ENCODE assay signal across 9 cellular contexts in the genomic region with DNA sequence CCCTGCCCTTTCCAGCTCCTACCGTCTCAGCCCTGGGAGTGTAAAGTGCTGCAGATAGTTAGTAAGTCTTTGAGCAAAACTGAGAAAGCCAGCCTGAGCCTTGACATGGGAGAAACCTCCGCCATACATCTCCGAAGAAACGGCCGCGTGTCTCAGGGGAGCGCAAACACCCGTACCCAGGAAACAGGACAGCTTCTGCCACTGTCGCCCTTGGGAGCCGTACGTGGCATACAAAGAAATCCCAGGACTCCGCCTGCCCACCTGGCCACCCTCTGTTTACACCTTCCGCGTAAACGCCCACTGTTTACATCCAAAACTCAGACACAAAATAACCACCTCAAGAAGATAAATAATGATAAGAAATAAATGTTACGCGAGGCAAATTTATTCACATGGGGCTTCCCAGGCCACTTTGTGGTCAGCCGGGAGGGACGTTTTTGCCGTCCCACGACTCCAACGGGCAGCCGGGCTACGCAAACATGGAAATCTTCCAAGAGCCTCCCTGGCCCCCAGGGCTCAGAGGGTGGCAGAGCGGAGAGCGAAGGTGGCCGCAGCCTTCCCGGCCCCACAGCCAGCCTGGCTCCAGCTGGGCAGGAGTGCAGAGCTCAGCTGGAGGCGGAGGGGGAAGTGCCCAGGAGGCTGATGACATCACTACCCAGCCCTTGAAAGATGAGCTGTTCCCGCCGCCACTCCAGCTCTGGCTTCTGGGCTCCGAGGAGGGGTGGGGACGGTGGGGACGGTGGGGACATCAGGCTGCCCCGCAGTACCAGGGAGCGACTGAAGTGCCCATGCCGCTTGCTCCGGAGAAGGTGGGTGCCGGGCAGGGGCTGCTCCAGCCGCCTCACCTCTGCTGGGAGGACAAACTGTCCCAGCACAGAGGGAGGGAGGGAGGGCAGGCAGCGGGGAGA. TPM values are rescaled to one million over a fixed set of nuclear protein-coding genes. Genes with fewer than 3 reads are reported as not detected.
A peak's percentile ranks its signal among the peaks of the same experiment; 100 is the strongest.
DNase-seq lines count a peak whose midpoint lies in the region; ATAC-seq, FAIRE-seq and TF ChIP-seq lines count a peak whose summit lies in the region.
"Had no signal": no experiment of that assay in that cellular context is flagged by ENCODE, and none has a peak within 500 bp of the region (broad histone marks: within the 10 kb centered on the region; RNA-seq: fewer than 3 reads in every experiment).

A gene (plus strand): TSS at position 689 of the 908 bp plus-strand sequence. CDS start 32,269 bp downstream, outside the sequence.

- no peaks in the 10 kb centered on the region for H3K36me3 ChIP-seq in Peyer's patch
- no peaks in the 10 kb centered on the region for H3K36me3 ChIP-seq in HepG2 (replicated peaks in 1 of 2; ENCODE audit: control insufficient read depth in 1 of 2, insufficient read depth in 2 of 2, low read length in 2 of 2)

- H3K79me2 ChIP-seq in HepG2 (ENCODE audit: insufficient read depth, low read length), result no peaks in the 10 kb centered on the region

- BruUV-seq in HepG2 (replicated peaks; lab: Mats Ljungman, UMichigan), result no TSS peak

- no peak for FAIRE-seq in HepG2 (lab: Jason Lieb, UNC)

- ATAC-seq in HepG2, result peak; percentile 90
- ATAC-seq in stimulated activated naive CD8-positive, alpha-beta T cell treated with anti-CD3 and anti-CD28 coated beads, Interleukin-15, Interleukin-2, amounts not matched to agents 100 U/mL and 50 U/mL, for 24 hours, result peak; percentile 48

- H3K4me1 ChIP-seq in Peyer's patch, result peaks cover 0 to 28% (median 0%) of the 10 kb centered on the region in 4 donors
- peaks cover 33% of the 10 kb centered on the region for H3K4me1 ChIP-seq in HepG2 (ENCODE audit: insufficient read depth, low read length)

- H3K27me3 ChIP-seq in Peyer's patch (no peaks in the 10 kb centered on the region), dorsolateral prefrontal cortex (peaks cover 0 to 6% (median 0%) of the 10 kb centered on the region in 45 donors), HepG2 (ENCODE audit: control insufficient read depth in 1 of 2, insufficient read depth in 2 of 2, low read length in 2 of 2) (peaks cover 6 to 7% of the 10 kb centered on the region in 2 experiments; a peak in 3 of 5 replicates)

- H3K4me3 ChIP-seq in Peyer's patch, result peak within 1 kb of the TSS; percentile 24 to 62 (median 44)
- H3K4me3 ChIP-seq in dorsolateral prefrontal cortex, result peak within 1 kb of the TSS; percentile 32 to 79 (median 58)
- peak within 1 kb of the TSS; percentile 1 to 42 (median 34); a peak in 5 of 6 replicates for H3K4me3 ChIP-seq in HepG2 (replicated peaks in 1 of 3; ENCODE audit: insufficient read depth in 1 of 3, low read depth in 2 of 3, low read length in 3 of 3)

- no peaks in the 10 kb centered on the region for H3K9me3 ChIP-seq in Peyer's patch
- no peaks in the 10 kb centered on the region for H3K9me3 ChIP-seq in HepG2 (ENCODE audit: low read length)

- in situ Hi-C loops in HepG2 (cut with HindIII; ENCODE audit: extremely low pct_ligation_motif_present, low pct_unique_long_range_greater_than_20kb), result no loop called here

- 30% methylated on average over 34 of the region's 41 CpGs for WGBS in HepG2 (ENCODE audit: low lambda C conversion rate)

- intact Hi-C loops in dorsolateral prefrontal cortex (cut with DNase I), result loop anchor here in 1 of 2 donors (5.0 kb wide), 3 partner anchors 57 to 102 kb away; no protein-coding TSS in a partner anchor
- intact Hi-C loops in HepG2 (cut with micrococcal nuclease; ENCODE audit: unreplicated experiment), result loop anchor here (10.0 kb wide), 1 partner anchor 60 kb away; no protein-coding TSS in a partner anchor

- peak within 1 kb of the TSS; percentile 40 to 92 (median 80) for H3K27ac ChIP-seq in Peyer's patch
- H3K27ac ChIP-seq in dorsolateral prefrontal cortex, result peak within 1 kb of the TSS in 35 of 59 donors; percentile 5 to 88 (median 69)
- H3K27ac ChIP-seq in HepG2 (ENCODE audit: extremely low read length, insufficient read depth, low read length), result no peak within 1 kb of the TSS

- H3K4me2 ChIP-seq in HepG2 (ENCODE audit: low read depth, low read length), result peak within 1 kb of the TSS; percentile 60

- POLR2A ChIA-PET in HepG2 (lab: Yijun Ruan, JAX), result no interaction called here

- TF ChIP-seq CTCF in Peyer's patch (IDR thresholded peaks at IDR 0.05) (no peak), dorsolateral prefrontal cortex (IDR thresholded peaks at IDR 0.05 in 54 of 56, conservative IDR thresholded peaks at IDR 0.05 in 2 of 56; ENCODE audit: low read depth in 1 of 56, partially characterized antibody in 56 of 56) (no peak), HepG2 (CRISPR knock-in tag; IDR thresholded peaks at IDR 0.05) (no peak)

- no peak within 1 kb of the TSS for H3K9ac ChIP-seq in HepG2 (ENCODE audit: insufficient read depth, low read depth, low read length)

- TF ChIP-seq EP300 in HepG2 (IDR thresholded peaks at IDR 0.05; ENCODE audit: low read depth in 2 of 2, low read length in 2 of 2) (no peak), HepG2 (CRISPR knock-in tag; IDR thresholded peaks at IDR 0.05; ENCODE audit: borderline replicate concordance) (no peak)

- TF ChIP-seq POLR2A in Peyer's patch (IDR thresholded peaks at IDR 0.05), result peak; percentile 90 to 95
- no peak for TF ChIP-seq POLR2A in HepG2 (IDR thresholded peaks at IDR 0.05; ENCODE audit: insufficient read depth in 1 of 2, low read depth in 2 of 2, low read length in 2 of 2)

- no peak for TF ChIP-seq RAD21 in HepG2 (CRISPR knock-in tag; IDR thresholded peaks at IDR 0.05)

- CTCF ChIA-PET in HepG2 (lab: Yijun Ruan, JAX; ENCODE audit: low intra/inter-chr PET ratio, low total read pairs), result no interaction called here

- H4K20me1 ChIP-seq in HepG2 (ENCODE audit: insufficient read depth, low read length), result no peaks in the 10 kb centered on the region

- DNase-seq in COR-L47 (lab: John Stamatoyannopoulos, UW) (peak; percentile 94), HuH-7.5 (ENCODE audit: low spot score) (peak; percentile 59), Peyer's patch (peak in 2 of 3 donors; percentile 88), dorsolateral prefrontal cortex (peak; percentile 28 to 84 (median 68)), HepG2 (ENCODE audit: low spot score) (peak; percentile 54), cortex of kidney (lab: John Stamatoyannopoulos, UW) (no peak)
- DNase-seq in stimulated activated naive CD8-positive, alpha-beta T cell treated with anti-CD3 and anti-CD28 coated beads, Interleukin-15, Interleukin-2, amounts not matched to agents 100 U/mL and 50 U/mL, for 24 hours, result no peak
- DNase-seq in activated CD8-positive, alpha-beta memory T cell treated with anti-CD3 and anti-CD28 coated beads, Interleukin-2, amount 50 U/mL, for 48 hours, result no peak

- no peak within 1 kb of the TSS for H2AFZ ChIP-seq in HepG2 (ENCODE audit: low read length)

TF ChIP-seq in HepG2, 621 proteins besides CTCF, POLR2A, EP300 and RAD21 (continues in another document):
- TF ChIP-seq, protein P1, sequence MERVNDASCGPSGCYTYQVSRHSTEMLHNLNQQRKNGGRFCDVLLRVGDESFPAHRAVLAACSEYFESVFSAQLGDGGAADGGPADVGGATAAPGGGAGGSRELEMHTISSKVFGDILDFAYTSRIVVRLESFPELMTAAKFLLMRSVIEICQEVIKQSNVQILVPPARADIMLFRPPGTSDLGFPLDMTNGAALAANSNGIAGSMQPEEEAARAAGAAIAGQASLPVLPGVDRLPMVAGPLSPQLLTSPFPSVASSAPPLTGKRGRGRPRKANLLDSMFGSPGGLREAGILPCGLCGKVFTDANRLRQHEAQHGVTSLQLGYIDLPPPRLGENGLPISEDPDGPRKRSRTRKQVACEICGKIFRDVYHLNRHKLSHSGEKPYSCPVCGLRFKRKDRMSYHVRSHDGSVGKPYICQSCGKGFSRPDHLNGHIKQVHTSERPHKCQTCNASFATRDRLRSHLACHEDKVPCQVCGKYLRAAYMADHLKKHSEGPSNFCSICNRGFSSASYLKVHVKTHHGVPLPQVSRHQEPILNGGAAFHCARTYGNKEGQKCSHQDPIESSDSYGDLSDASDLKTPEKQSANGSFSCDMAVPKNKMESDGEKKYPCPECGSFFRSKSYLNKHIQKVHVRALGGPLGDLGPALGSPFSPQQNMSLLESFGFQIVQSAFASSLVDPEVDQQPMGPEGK (CRISPR knock-in tag; IDR thresholded peaks at IDR 0.05), result 0 out of 2 replicates have a peak, but pooled peaks have one; percentile 17
- peak; percentile 38; the same call in 1 of the 2 replicates for TF ChIP-seq ELF3 (CRISPR knock-in tag; IDR thresholded peaks at IDR 0.05)
- no peak for TF ChIP-seq FOXM1 (CRISPR knock-in tag; IDR thresholded peaks at IDR 0.05)

RNA-seq across cellular contexts. Expression of the gene that starts here (rescaled TPM):
- total RNA-seq in Peyer's patch (10 to 100 TPM; 12.4 to 18.9 (median 16.9) TPM), dorsolateral prefrontal cortex (1 to 10 TPM in 73 of 120 experiments, under 1 TPM in 47; 0.23 to 3.5 (median 1.1) TPM), HepG2 (2016; rRNA removed; fragmentation: Illumina TruSeq; extraction: Trizol) (not detected in 2 replicates)
- total RNA-seq in HepG2 (2016; cell fraction: cytosol; rRNA removed; fragmentation: Illumina TruSeq; extraction: Trizol; ENCODE audit: low read depth), result not detected in 2 replicates
- total RNA-seq in HepG2 (2016; cell fraction: insoluble cytoplasmic fraction; rRNA removed; fragmentation: Illumina TruSeq; extraction: Trizol), result not detected in 2 replicates
- not detected in 2 replicates for total RNA-seq in HepG2 (2016; cell fraction: membrane; rRNA removed; fragmentation: Illumina TruSeq; extraction: Trizol)
- total RNA-seq in HepG2 (2016; cell fraction: nucleus; rRNA removed; fragmentation: Illumina TruSeq; extraction: Trizol), result not detected in 2 replicates
- 0.03 TPM in 2 replicates for polyA plus RNA-seq in HepG2 (2011; rRNA removed)
- polyA plus RNA-seq in HepG2 (2011; cell fraction: cytosol; rRNA removed), result 0.03 TPM in 2 replicates
- not detected in 2 replicates for polyA plus RNA-seq in HepG2 (2011; cell fraction: nucleus; rRNA removed)
- polyA plus RNA-seq in HepG2 (2012), result not detected in 2 replicates
- polyA plus RNA-seq in HepG2 (2016; cell fraction: cytosol; fragmentation: Illumina TruSeq; extraction: Trizol; ENCODE audit: low read depth), result not detected in 2 replicates
- not detected in 2 replicates for polyA plus RNA-seq in HepG2 (2016; cell fraction: insoluble cytoplasmic fraction; fragmentation: Illumina TruSeq; extraction: Trizol; ENCODE audit: low read depth)
- not detected in 2 replicates for polyA plus RNA-seq in HepG2 (2016; cell fraction: membrane; fragmentation: Illumina TruSeq; extraction: Trizol; ENCODE audit: low read depth)
- not detected in 2 replicates for polyA plus RNA-seq in HepG2 (2016; cell fraction: nucleus; fragmentation: Illumina TruSeq; extraction: Trizol; ENCODE audit: insufficient read depth, low read depth)
- 0.04 and 24.0 TPM in 2 replicates for polyA minus RNA-seq in HepG2 (2011; rRNA and poly(A)+ RNA removed; ENCODE audit: low replicate concordance)
- not detected in 2 replicates for polyA minus RNA-seq in HepG2 (2011; cell fraction: cytosol; rRNA and poly(A)+ RNA removed)
- polyA minus RNA-seq in HepG2 (2011; cell fraction: nucleus; rRNA and poly(A)+ RNA removed), result 0.12 TPM in 1 of 2 replicates, not detected in the other
- polyA plus RNA-seq: IgD-negative memory B cell had no signal

Comparison
In these comparisons a context has a peak if more than half of its experiments do, and no peak if none do; other contexts are left out.
1. DNase-seq: peak in COR-L47 (single experiment), HuH-7.5 (single experiment), Peyer's patch (2 of 3), dorsolateral prefrontal cortex (10 of 10) and HepG2 (single experiment); none in stimulated activated naive CD8-positive, alpha-beta T cell treated with anti-CD3 and anti-CD28 coated beads, Interleukin-15, Interleukin-2, amounts not matched to agents 100 U/mL and 50 U/mL, for 24 hours (single experiment), activated CD8-positive, alpha-beta memory T cell treated with anti-CD3 and anti-CD28 coated beads, Interleukin-2, amount 50 U/mL, for 48 hours (single experiment) and cortex of kidney (single experiment).
2. POLR2A ChIP-seq: peak in Peyer's patch (2 of 2); none in HepG2 (0 of 2).
3. Peak in every context shown above with its lines, with median percentiles within 50 percentile points of each other: H3K4me3 ChIP-seq.